In the genomic region with DNA sequence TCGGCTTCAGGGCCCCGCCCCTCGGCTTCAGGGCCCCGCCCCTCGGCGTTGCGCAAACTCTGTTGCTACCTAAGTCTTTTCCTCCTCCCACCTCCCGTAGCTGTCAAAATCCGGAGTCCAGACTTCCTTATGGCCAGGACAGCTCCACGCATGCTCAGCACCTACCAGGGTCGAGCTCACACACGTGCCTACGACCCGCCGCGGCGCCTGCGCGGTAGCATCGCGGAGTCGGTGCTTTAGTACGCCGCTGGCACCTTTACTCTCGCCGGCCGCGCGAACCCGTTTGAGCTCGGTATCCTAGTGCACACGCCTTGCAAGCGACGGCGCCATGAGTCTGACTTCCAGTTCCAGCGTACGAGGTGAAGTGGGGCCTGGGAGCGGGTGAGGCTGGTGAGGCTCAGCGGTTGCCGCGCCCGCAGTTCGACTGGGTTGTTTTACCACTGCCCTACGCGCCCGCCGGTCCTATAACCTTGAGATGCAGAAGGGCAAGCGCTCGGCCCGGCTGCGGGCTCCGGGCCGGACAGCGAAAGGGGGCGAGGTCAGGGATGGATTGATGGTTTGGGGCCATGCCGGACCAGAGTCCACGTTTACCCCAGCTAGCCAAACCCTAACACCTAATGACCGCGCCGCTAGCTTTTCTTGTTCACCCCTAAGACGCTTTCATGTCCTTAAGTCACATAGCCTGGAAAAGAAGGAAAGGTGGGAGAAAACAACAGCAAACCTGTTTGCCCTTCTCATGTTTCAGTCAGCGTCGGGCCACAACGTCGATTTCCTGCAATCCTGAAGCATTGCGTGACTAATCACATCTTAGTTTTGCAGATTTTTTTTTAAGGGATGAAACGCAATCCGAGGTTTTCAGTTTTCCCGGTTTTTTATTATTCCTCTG, we compare ENCODE assay signal across 1 cellular context.
TF ChIP-seq lines count a peak whose summit lies in the region.

A gene (plus strand): TSS at position 217 of the 886 bp plus-strand sequence. CDS start 112 bp downstream, at position 329.

TF ChIP-seq in K562, 482 proteins besides CTCF, POLR2A, EP300 and RAD21 (continued from another document and continues in another):
- TF ChIP-seq, protein P1, sequence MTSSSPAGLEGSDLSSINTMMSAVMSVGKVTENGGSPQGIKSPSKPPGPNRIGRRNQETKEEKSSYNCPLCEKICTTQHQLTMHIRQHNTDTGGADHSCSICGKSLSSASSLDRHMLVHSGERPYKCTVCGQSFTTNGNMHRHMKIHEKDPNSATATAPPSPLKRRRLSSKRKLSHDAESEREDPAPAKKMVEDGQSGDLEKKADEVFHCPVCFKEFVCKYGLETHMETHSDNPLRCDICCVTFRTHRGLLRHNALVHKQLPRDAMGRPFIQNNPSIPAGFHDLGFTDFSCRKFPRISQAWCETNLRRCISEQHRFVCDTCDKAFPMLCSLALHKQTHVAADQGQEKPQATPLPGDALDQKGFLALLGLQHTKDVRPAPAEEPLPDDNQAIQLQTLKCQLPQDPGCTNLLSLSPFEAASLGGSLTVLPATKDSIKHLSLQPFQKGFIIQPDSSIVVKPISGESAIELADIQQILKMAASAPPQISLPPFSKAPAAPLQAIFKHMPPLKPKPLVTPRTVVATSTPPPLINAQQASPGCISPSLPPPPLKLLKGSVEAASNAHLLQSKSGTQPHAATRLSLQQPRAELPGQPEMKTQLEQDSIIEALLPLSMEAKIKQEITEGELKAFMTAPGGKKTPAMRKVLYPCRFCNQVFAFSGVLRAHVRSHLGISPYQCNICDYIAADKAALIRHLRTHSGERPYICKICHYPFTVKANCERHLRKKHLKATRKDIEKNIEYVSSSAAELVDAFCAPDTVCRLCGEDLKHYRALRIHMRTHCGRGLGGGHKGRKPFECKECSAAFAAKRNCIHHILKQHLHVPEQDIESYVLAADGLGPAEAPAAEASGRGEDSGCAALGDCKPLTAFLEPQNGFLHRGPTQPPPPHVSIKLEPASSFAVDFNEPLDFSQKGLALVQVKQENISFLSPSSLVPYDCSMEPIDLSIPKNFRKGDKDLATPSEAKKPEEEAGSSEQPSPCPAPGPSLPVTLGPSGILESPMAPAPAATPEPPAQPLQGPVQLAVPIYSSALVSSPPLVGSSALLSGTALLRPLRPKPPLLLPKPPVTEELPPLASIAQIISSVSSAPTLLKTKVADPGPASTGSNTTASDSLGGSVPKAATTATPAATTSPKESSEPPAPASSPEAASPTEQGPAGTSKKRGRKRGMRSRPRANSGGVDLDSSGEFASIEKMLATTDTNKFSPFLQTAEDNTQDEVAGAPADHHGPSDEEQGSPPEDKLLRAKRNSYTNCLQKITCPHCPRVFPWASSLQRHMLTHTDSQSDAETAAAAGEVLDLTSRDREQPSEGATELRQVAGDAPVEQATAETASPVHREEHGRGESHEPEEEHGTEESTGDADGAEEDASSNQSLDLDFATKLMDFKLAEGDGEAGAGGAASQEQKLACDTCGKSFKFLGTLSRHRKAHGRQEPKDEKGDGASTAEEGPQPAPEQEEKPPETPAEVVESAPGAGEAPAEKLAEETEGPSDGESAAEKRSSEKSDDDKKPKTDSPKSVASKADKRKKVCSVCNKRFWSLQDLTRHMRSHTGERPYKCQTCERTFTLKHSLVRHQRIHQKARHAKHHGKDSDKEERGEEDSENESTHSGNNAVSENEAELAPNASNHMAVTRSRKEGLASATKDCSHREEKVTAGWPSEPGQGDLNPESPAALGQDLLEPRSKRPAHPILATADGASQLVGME (CRISPR knock-in tag; IDR thresholded peaks at IDR 0.05), result 0 out of 2 replicates have a peak, but pooled peaks have one; percentile 13
- TF ChIP-seq, protein P2, sequence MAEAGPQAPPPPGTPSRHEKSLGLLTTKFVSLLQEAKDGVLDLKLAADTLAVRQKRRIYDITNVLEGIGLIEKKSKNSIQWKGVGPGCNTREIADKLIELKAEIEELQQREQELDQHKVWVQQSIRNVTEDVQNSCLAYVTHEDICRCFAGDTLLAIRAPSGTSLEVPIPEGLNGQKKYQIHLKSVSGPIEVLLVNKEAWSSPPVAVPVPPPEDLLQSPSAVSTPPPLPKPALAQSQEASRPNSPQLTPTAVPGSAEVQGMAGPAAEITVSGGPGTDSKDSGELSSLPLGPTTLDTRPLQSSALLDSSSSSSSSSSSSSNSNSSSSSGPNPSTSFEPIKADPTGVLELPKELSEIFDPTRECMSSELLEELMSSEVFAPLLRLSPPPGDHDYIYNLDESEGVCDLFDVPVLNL (CRISPR knock-in tag; IDR thresholded peaks at IDR 0.05; ENCODE audit: low read depth), result peak; percentile 69; the same call in 1 of the 2 replicates
- TF ChIP-seq CEBPG (CRISPR knock-in tag; IDR thresholded peaks at IDR 0.05) (peak; percentile 97), CEBPG (tag; conservative IDR thresholded peaks at IDR 0.05 in 1 of 2, IDR thresholded peaks at IDR 0.05 in 1 of 2) (peak; percentile 96 to 98), ZNF253 (CRISPR knock-in tag; conservative IDR thresholded peaks at IDR 0.05) (no peak), NFE2 (IDR thresholded peaks at IDR 0.05; ENCODE audit: low read depth) (peak; percentile 57), JUND (IDR thresholded peaks at IDR 0.05; ENCODE audit: borderline replicate concordance, low read depth, low read length) (peak; percentile 33; the same call in 1 of the 2 replicates), JUND (tag; IDR thresholded peaks at IDR 0.05; ENCODE audit: borderline replicate concordance, low read depth, low read length) (peak; percentile 38; the same call in 1 of the 3 replicates), CREB1 (IDR thresholded peaks at IDR 0.05) (peak; percentile 48; the same call in 1 of the 2 replicates), CREB1 (CRISPR knock-in tag; IDR thresholded peaks at IDR 0.05) (no peak), HMG20A (CRISPR knock-in tag; conservative IDR thresholded peaks at IDR 0.05) (no peak), ZNF232 (CRISPR knock-in tag; IDR thresholded peaks at IDR 0.05) (no peak), HDAC1 (IDR thresholded peaks at IDR 0.05) (peak in 1 of 2 experiments; percentile 79; a peak in 2 of 4 replicates), LARP7 (IDR thresholded peaks at IDR 0.05) (0 out of 2 replicates have a peak, but pooled peaks have one; percentile 39), KLF13 (tag; IDR thresholded peaks at IDR 0.05; ENCODE audit: borderline replicate concordance, low read depth) (0 out of 2 replicates have a peak, but pooled peaks have one; percentile 31), ZNF274 (IDR thresholded peaks at IDR 0.05; ENCODE audit: borderline replicate concordance, low read depth, low read length) (no peak), E2F3 (CRISPR knock-in tag; IDR thresholded peaks at IDR 0.05) (peak; percentile 19; the same call in 1 of the 2 replicates), NFATC3 (IDR thresholded peaks at IDR 0.05) (peak; percentile 94), RNF2 (IDR thresholded peaks at IDR 0.05) (peak; percentile 66; the same call in 1 of the 2 replicates)
- TF ChIP-seq, protein P3, sequence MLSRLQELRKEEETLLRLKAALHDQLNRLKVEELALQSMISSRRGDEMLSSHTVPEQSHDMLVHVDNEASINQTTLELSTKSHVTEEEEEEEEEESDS (CRISPR knock-in tag; IDR thresholded peaks at IDR 0.05), result no peak
- TF ChIP-seq, protein P4, sequence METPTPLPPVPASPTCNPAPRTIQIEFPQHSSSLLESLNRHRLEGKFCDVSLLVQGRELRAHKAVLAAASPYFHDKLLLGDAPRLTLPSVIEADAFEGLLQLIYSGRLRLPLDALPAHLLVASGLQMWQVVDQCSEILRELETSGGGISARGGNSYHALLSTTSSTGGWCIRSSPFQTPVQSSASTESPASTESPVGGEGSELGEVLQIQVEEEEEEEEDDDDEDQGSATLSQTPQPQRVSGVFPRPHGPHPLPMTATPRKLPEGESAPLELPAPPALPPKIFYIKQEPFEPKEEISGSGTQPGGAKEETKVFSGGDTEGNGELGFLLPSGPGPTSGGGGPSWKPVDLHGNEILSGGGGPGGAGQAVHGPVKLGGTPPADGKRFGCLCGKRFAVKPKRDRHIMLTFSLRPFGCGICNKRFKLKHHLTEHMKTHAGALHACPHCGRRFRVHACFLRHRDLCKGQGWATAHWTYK (CRISPR knock-in tag; IDR thresholded peaks at IDR 0.05), result peak; percentile 60; the same call in 1 of the 2 replicates
- TF ChIP-seq, protein P5, sequence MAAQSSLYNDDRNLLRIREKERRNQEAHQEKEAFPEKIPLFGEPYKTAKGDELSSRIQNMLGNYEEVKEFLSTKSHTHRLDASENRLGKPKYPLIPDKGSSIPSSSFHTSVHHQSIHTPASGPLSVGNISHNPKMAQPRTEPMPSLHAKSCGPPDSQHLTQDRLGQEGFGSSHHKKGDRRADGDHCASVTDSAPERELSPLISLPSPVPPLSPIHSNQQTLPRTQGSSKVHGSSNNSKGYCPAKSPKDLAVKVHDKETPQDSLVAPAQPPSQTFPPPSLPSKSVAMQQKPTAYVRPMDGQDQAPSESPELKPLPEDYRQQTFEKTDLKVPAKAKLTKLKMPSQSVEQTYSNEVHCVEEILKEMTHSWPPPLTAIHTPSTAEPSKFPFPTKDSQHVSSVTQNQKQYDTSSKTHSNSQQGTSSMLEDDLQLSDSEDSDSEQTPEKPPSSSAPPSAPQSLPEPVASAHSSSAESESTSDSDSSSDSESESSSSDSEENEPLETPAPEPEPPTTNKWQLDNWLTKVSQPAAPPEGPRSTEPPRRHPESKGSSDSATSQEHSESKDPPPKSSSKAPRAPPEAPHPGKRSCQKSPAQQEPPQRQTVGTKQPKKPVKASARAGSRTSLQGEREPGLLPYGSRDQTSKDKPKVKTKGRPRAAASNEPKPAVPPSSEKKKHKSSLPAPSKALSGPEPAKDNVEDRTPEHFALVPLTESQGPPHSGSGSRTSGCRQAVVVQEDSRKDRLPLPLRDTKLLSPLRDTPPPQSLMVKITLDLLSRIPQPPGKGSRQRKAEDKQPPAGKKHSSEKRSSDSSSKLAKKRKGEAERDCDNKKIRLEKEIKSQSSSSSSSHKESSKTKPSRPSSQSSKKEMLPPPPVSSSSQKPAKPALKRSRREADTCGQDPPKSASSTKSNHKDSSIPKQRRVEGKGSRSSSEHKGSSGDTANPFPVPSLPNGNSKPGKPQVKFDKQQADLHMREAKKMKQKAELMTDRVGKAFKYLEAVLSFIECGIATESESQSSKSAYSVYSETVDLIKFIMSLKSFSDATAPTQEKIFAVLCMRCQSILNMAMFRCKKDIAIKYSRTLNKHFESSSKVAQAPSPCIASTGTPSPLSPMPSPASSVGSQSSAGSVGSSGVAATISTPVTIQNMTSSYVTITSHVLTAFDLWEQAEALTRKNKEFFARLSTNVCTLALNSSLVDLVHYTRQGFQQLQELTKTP (IDR thresholded peaks at IDR 0.05; ENCODE audit: low read depth in 1 of 2, partially characterized antibody in 2 of 2), result peak in 1 of 2 experiments; percentile 50
- TF ChIP-seq, protein P6, sequence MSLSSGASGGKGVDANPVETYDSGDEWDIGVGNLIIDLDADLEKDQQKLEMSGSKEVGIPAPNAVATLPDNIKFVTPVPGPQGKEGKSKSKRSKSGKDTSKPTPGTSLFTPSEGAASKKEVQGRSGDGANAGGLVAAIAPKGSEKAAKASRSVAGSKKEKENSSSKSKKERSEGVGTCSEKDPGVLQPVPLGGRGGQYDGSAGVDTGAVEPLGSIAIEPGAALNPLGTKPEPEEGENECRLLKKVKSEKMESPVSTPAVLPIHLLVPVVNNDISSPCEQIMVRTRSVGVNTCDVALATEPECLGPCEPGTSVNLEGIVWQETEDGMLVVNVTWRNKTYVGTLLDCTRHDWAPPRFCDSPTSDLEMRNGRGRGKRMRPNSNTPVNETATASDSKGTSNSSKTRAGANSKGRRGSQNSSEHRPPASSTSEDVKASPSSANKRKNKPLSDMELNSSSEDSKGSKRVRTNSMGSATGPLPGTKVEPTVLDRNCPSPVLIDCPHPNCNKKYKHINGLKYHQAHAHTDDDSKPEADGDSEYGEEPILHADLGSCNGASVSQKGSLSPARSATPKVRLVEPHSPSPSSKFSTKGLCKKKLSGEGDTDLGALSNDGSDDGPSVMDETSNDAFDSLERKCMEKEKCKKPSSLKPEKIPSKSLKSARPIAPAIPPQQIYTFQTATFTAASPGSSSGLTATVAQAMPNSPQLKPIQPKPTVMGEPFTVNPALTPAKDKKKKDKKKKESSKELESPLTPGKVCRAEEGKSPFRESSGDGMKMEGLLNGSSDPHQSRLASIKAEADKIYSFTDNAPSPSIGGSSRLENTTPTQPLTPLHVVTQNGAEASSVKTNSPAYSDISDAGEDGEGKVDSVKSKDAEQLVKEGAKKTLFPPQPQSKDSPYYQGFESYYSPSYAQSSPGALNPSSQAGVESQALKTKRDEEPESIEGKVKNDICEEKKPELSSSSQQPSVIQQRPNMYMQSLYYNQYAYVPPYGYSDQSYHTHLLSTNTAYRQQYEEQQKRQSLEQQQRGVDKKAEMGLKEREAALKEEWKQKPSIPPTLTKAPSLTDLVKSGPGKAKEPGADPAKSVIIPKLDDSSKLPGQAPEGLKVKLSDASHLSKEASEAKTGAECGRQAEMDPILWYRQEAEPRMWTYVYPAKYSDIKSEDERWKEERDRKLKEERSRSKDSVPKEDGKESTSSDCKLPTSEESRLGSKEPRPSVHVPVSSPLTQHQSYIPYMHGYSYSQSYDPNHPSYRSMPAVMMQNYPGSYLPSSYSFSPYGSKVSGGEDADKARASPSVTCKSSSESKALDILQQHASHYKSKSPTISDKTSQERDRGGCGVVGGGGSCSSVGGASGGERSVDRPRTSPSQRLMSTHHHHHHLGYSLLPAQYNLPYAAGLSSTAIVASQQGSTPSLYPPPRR (CRISPR knock-in tag; IDR thresholded peaks at IDR 0.05; ENCODE audit: borderline replicate concordance), result peak; percentile 50; the same call in 1 of the 2 replicates
- TF ChIP-seq, protein P7, sequence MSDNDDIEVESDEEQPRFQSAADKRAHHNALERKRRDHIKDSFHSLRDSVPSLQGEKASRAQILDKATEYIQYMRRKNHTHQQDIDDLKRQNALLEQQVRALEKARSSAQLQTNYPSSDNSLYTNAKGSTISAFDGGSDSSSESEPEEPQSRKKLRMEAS (CRISPR knock-in tag; IDR thresholded peaks at IDR 0.05), result peak; percentile 97
- TF ChIP-seq, protein P8, sequence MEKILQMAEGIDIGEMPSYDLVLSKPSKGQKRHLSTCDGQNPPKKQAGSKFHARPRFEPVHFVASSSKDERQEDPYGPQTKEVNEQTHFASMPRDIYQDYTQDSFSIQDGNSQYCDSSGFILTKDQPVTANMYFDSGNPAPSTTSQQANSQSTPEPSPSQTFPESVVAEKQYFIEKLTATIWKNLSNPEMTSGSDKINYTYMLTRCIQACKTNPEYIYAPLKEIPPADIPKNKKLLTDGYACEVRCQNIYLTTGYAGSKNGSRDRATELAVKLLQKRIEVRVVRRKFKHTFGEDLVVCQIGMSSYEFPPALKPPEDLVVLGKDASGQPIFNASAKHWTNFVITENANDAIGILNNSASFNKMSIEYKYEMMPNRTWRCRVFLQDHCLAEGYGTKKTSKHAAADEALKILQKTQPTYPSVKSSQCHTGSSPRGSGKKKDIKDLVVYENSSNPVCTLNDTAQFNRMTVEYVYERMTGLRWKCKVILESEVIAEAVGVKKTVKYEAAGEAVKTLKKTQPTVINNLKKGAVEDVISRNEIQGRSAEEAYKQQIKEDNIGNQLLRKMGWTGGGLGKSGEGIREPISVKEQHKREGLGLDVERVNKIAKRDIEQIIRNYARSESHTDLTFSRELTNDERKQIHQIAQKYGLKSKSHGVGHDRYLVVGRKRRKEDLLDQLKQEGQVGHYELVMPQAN (IDR thresholded peaks at IDR 0.05; ENCODE audit: borderline replicate concordance), result peak; percentile 89
